ENCODE assay signal across 20 cellular contexts in genomic region chr4:45971108-45971507, GRCh38.
A peak's percentile ranks its signal among the peaks of the same experiment; 100 is the strongest.
DNase-seq lines count a peak whose midpoint lies in the region; ATAC-seq and TF ChIP-seq lines count a peak whose summit lies in the region.
"Had no signal": no experiment of that assay in that cellular context is flagged by ENCODE, and none has a peak within 500 bp of the region (broad histone marks: within the 10 kb centered on the region; RNA-seq: fewer than 3 reads in every experiment).

No MANE protein-coding gene starts in this region.

- DNase-seq in RWPE2 (ENCODE audit: low spot score) = no peak
- peak; percentile 53 for DNase-seq in retinal pigment epithelial cell (ENCODE audit: low read depth)
- DNase-seq in dedifferentiated amniotic fluid mesenchymal stem cell (ENCODE audit: extremely low spot score) = no peak
- DNase-seq in HuH-7.5 (ENCODE audit: low spot score) = no peak
- no peak for DNase-seq in NCI-H226
- DNase-seq: CD4-positive, CD25-positive, alpha-beta regulatory T cell; COR-L47; EL; HCEC 1CT; KG1; NCI-H1048; NCI-H1436; NCI-H2029; NCI-H69; NK-92 treated with Interleukin-12 subunit alpha and Interleukin-12 subunit beta, amount 100 ng/mL, for 24 hours; SHP77; T-helper 1 cell had no signal

- ATAC-seq in RWPE2 (ENCODE audit: low read depth) = peak; percentile 75
- ATAC-seq: GM12878 had no signal

- no peaks in the 10 kb centered on the region for H3K27me3 ChIP-seq in RWPE2 (ENCODE audit: insufficient read depth, poor library complexity, severe bottlenecking)

- 0 out of 2 replicates have a peak, but pooled peaks have one; percentile 27 for TF ChIP-seq RAD21 in Ishikawa (IDR thresholded peaks at IDR 0.05; ENCODE audit: low read depth)

- H3K36me3 ChIP-seq in RWPE2 (ENCODE audit: low read depth) = no peaks in the 10 kb centered on the region

- H3K4me1 ChIP-seq in RWPE2 (ENCODE audit: insufficient read depth, poor library complexity, severe bottlenecking) = no peaks in the 10 kb centered on the region

- H3K27ac ChIP-seq in C4-2B (no peak overlapping the region), RWPE2 (ENCODE audit: poor library complexity, severe bottlenecking) (no peak overlapping the region)

- no peak overlapping the region for H3K4me3 ChIP-seq in RWPE2 (ENCODE audit: severe bottlenecking)
- H3K4me3 ChIP-seq in retinal pigment epithelial cell (ENCODE audit: low read length) = no peak overlapping the region
- H3K4me3 ChIP-seq: GM12878 had no signal

- TF ChIP-seq CTCF in C4-2B (conservative IDR thresholded peaks at IDR 0.05) = peak; percentile 42
- TF ChIP-seq CTCF in RWPE2 (IDR thresholded peaks at IDR 0.05; ENCODE audit: poor library complexity, severe bottlenecking) = peak; percentile 37
- peak; percentile 29 for TF ChIP-seq CTCF in retinal pigment epithelial cell (conservative IDR thresholded peaks at IDR 0.05; ENCODE audit: low read depth, low read length)

- H3K9me3 ChIP-seq in RWPE2 (ENCODE audit: severe bottlenecking) = no peaks in the 10 kb centered on the region

- TF ChIP-seq EP300 in Ishikawa (IDR thresholded peaks at IDR 0.05; ENCODE audit: borderline replicate concordance) = no peak

TF ChIP-seq in Ishikawa, 13 proteins besides CTCF, POLR2A, EP300 and RAD21:
- TF ChIP-seq TEAD4 (IDR thresholded peaks at IDR 0.05) (no peak), YY1 (IDR thresholded peaks at IDR 0.05; ENCODE audit: low read depth) (no peak), REST (IDR thresholded peaks at IDR 0.05; ENCODE audit: low read depth) (no peak), MAX (IDR thresholded peaks at IDR 0.05) (no peak), TCF12 (IDR thresholded peaks at IDR 0.05; ENCODE audit: low read depth) (no peak), USF1 (IDR thresholded peaks at IDR 0.05) (no peak), ZBTB7A (IDR thresholded peaks at IDR 0.05; ENCODE audit: low read depth) (no peak)
TF ChIP-seq in Ishikawa: peak in this region for 0.
